1 cellular context compared by ENCODE assay signal in the genomic region with DNA sequence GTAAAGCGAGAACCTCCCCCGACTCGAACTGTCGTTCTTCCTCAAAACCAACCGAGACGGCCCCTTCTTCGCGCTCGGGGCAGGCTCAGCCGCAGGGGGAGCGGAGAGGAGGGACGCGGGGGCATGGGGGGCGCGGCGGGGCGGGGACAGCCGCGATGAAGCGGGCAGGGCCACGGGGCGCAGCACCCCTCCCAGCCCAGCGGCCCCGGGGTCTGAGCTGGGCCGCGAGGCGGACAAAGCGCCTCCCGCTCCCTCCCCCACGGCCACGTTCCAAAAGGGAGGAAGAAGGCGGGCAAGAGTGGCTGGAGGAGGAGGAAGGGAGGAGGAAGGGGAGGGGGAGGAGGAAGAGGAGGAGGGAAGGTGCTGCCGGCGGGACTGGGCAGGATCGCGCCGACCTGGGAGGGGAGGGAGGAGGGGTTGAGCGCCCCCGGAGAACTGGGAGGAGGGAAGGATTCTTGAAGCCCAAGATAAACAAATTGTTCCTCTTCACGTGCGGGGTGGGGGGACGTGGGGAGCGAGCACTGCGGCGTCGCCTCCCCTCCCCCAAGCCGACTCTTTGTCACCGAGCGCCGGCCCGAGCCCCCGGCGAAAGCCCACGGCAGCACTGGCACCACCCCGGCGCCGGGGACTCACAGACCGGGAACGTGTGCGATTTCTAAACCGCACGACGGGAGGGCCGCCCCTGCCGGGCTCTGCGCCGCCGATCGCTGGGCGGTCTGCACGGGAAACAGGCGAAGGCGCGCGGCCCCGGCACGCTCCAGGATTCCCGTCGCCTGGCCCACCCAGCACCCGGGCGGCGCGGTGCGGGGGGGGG.
TF ChIP-seq lines count a peak whose summit lies in the region.

No MANE protein-coding gene starts in this region.

TF ChIP-seq in K562, 482 proteins besides CTCF, POLR2A, EP300 and RAD21 (continued from another document and continues in another):
- TF ChIP-seq, protein P1, sequence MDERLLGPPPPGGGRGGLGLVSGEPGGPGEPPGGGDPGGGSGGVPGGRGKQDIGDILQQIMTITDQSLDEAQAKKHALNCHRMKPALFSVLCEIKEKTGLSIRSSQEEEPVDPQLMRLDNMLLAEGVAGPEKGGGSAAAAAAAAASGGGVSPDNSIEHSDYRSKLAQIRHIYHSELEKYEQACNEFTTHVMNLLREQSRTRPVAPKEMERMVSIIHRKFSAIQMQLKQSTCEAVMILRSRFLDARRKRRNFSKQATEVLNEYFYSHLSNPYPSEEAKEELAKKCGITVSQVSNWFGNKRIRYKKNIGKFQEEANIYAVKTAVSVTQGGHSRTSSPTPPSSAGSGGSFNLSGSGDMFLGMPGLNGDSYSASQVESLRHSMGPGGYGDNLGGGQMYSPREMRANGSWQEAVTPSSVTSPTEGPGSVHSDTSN (CRISPR knock-in tag; IDR thresholded peaks at IDR 0.05; ENCODE audit: low read depth) = no peak
- TF ChIP-seq, protein P1 (tag; conservative IDR thresholded peaks at IDR 0.05; ENCODE audit: low read depth) = no peak
- TF ChIP-seq, protein P2, sequence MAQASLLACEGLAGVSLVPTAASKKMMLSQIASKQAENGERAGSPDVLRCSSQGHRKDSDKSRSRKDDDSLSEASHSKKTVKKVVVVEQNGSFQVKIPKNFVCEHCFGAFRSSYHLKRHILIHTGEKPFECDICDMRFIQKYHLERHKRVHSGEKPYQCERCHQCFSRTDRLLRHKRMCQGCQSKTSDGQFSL (CRISPR knock-in tag; IDR thresholded peaks at IDR 0.05) = peak; percentile 76
- TF ChIP-seq, protein P2 (tag; IDR thresholded peaks at IDR 0.05) = no peak; a peak in 1 of 4 replicates
- TF ChIP-seq ZNF444 (CRISPR knock-in tag; IDR thresholded peaks at IDR 0.05) = no peak
- no peak for TF ChIP-seq TARDBP (IDR thresholded peaks at IDR 0.05)
- TF ChIP-seq HEY1 (CRISPR knock-in tag; IDR thresholded peaks at IDR 0.05; ENCODE audit: borderline replicate concordance) = no peak
- peak; percentile 35; the same call in 1 of the 2 replicates for TF ChIP-seq SUPT5H (IDR thresholded peaks at IDR 0.05)
- no peak for TF ChIP-seq SIX5 (IDR thresholded peaks at IDR 0.05; ENCODE audit: borderline replicate concordance in 1 of 2, insufficient read depth in 1 of 2, low read depth in 1 of 2, low read length in 2 of 2)
- no peak for TF ChIP-seq HIVEP1 (CRISPR knock-in tag; IDR thresholded peaks at IDR 0.05)
- no peak for TF ChIP-seq ETS2 (tag; IDR thresholded peaks at IDR 0.05; ENCODE audit: borderline replicate concordance, poor library complexity, severe bottlenecking)
- TF ChIP-seq PHTF2 (CRISPR knock-in tag; IDR thresholded peaks at IDR 0.05) = no peak
- TF ChIP-seq, protein P3, sequence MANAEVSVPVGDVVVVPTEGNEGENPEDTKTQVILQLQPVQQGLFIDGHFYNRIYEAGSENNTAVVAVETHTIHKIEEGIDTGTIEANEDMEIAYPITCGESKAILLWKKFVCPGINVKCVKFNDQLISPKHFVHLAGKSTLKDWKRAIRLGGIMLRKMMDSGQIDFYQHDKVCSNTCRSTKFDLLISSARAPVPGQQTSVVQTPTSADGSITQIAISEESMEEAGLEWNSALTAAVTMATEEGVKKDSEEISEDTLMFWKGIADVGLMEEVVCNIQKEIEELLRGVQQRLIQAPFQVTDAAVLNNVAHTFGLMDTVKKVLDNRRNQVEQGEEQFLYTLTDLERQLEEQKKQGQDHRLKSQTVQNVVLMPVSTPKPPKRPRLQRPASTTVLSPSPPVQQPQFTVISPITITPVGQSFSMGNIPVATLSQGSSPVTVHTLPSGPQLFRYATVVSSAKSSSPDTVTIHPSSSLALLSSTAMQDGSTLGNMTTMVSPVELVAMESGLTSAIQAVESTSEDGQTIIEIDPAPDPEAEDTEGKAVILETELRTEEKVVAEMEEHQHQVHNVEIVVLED (CRISPR knock-in tag; IDR thresholded peaks at IDR 0.05) = no peak
- TF ChIP-seq NUFIP1 (IDR thresholded peaks at IDR 0.05; ENCODE audit: partially characterized antibody) = no peak
- TF ChIP-seq MEIS2 (IDR thresholded peaks at IDR 0.05; ENCODE audit: partially characterized antibody) = no peak
- TF ChIP-seq STAG1 (CRISPR knock-in tag; IDR thresholded peaks at IDR 0.05; ENCODE audit: borderline replicate concordance) = no peak
- TF ChIP-seq ZBTB7A (IDR thresholded peaks at IDR 0.05; ENCODE audit: borderline replicate concordance, control insufficient read depth, low read depth, low read length) = no peak
- peak; percentile 47 to 75; a peak in 3 of 4 replicates for TF ChIP-seq MAZ (CRISPR knock-in tag; conservative IDR thresholded peaks at IDR 0.05 in 1 of 2, IDR thresholded peaks at IDR 0.05 in 1 of 2)
- no peak for TF ChIP-seq SRSF7 (optimal IDR thresholded peaks at IDR 0.05; ENCODE audit: low read depth, low read length)
- TF ChIP-seq SMARCC2 (IDR thresholded peaks at IDR 0.05; ENCODE audit: low read depth) = no peak
- TF ChIP-seq, protein P4, sequence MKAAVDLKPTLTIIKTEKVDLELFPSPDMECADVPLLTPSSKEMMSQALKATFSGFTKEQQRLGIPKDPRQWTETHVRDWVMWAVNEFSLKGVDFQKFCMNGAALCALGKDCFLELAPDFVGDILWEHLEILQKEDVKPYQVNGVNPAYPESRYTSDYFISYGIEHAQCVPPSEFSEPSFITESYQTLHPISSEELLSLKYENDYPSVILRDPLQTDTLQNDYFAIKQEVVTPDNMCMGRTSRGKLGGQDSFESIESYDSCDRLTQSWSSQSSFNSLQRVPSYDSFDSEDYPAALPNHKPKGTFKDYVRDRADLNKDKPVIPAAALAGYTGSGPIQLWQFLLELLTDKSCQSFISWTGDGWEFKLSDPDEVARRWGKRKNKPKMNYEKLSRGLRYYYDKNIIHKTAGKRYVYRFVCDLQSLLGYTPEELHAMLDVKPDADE (conservative IDR thresholded peaks at IDR 0.05; ENCODE audit: control insufficient read depth, low read depth, low read length) = 0 out of 2 replicates have a peak, but pooled peaks have one; percentile 37
- TF ChIP-seq, protein P5, sequence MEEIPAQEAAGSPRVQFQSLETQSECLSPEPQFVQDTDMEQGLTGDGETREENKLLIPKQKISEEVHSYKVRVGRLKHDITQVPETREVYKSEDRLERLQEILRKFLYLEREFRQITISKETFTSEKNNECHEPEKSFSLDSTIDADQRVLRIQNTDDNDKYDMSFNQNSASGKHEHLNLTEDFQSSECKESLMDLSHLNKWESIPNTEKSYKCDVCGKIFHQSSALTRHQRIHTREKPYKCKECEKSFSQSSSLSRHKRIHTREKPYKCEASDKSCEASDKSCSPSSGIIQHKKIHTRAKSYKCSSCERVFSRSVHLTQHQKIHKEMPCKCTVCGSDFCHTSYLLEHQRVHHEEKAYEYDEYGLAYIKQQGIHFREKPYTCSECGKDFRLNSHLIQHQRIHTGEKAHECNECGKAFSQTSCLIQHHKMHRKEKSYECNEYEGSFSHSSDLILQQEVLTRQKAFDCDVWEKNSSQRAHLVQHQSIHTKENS (CRISPR knock-in tag; IDR thresholded peaks at IDR 0.05) = no peak
- TF ChIP-seq ADNP (tag; IDR thresholded peaks at IDR 0.05) = no peak
- no peak for TF ChIP-seq DPF2 (IDR thresholded peaks at IDR 0.05)
- no peak for TF ChIP-seq ZNF274 (IDR thresholded peaks at IDR 0.05; ENCODE audit: borderline replicate concordance, low read depth, low read length)
- TF ChIP-seq SRF (CRISPR knock-in tag; IDR thresholded peaks at IDR 0.05) = 0 out of 4 replicates have a peak, but pooled peaks of 1 of the 2 experiments have one; percentile 5
- peak; percentile 99 for TF ChIP-seq ZNF263 (CRISPR knock-in tag; IDR thresholded peaks at IDR 0.05; ENCODE audit: borderline replicate concordance)
- no peak for TF ChIP-seq MTA1 (IDR thresholded peaks at IDR 0.05; ENCODE audit: borderline replicate concordance)
- TF ChIP-seq, protein P6, sequence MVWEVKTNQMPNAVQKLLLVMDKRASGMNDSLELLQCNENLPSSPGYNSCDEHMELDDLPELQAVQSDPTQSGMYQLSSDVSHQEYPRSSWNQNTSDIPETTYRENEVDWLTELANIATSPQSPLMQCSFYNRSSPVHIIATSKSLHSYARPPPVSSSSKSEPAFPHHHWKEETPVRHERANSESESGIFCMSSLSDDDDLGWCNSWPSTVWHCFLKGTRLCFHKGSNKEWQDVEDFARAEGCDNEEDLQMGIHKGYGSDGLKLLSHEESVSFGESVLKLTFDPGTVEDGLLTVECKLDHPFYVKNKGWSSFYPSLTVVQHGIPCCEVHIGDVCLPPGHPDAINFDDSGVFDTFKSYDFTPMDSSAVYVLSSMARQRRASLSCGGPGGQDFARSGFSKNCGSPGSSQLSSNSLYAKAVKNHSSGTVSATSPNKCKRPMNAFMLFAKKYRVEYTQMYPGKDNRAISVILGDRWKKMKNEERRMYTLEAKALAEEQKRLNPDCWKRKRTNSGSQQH (CRISPR knock-in tag; IDR thresholded peaks at IDR 0.05) = no peak
- TF ChIP-seq ZNF76 (CRISPR knock-in tag; IDR thresholded peaks at IDR 0.05; ENCODE audit: borderline replicate concordance) = no peak
- no peak for TF ChIP-seq CREBBP (IDR thresholded peaks at IDR 0.05; ENCODE audit: low read depth, low read length)
- TF ChIP-seq, protein P7, sequence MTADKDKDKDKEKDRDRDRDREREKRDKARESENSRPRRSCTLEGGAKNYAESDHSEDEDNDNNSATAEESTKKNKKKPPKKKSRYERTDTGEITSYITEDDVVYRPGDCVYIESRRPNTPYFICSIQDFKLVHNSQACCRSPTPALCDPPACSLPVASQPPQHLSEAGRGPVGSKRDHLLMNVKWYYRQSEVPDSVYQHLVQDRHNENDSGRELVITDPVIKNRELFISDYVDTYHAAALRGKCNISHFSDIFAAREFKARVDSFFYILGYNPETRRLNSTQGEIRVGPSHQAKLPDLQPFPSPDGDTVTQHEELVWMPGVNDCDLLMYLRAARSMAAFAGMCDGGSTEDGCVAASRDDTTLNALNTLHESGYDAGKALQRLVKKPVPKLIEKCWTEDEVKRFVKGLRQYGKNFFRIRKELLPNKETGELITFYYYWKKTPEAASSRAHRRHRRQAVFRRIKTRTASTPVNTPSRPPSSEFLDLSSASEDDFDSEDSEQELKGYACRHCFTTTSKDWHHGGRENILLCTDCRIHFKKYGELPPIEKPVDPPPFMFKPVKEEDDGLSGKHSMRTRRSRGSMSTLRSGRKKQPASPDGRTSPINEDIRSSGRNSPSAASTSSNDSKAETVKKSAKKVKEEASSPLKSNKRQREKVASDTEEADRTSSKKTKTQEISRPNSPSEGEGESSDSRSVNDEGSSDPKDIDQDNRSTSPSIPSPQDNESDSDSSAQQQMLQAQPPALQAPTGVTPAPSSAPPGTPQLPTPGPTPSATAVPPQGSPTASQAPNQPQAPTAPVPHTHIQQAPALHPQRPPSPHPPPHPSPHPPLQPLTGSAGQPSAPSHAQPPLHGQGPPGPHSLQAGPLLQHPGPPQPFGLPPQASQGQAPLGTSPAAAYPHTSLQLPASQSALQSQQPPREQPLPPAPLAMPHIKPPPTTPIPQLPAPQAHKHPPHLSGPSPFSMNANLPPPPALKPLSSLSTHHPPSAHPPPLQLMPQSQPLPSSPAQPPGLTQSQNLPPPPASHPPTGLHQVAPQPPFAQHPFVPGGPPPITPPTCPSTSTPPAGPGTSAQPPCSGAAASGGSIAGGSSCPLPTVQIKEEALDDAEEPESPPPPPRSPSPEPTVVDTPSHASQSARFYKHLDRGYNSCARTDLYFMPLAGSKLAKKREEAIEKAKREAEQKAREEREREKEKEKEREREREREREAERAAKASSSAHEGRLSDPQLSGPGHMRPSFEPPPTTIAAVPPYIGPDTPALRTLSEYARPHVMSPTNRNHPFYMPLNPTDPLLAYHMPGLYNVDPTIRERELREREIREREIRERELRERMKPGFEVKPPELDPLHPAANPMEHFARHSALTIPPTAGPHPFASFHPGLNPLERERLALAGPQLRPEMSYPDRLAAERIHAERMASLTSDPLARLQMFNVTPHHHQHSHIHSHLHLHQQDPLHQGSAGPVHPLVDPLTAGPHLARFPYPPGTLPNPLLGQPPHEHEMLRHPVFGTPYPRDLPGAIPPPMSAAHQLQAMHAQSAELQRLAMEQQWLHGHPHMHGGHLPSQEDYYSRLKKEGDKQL (CRISPR knock-in tag; IDR thresholded peaks at IDR 0.05; ENCODE audit: borderline replicate concordance) = no peak
- TF ChIP-seq SMC3 (conservative IDR thresholded peaks at IDR 0.05; ENCODE audit: insufficient read depth, low read depth, low read length) = no peak
- TF ChIP-seq CREB1 (IDR thresholded peaks at IDR 0.05) = no peak
- peak; percentile 40; the same call in 1 of the 2 replicates for TF ChIP-seq CREB1 (CRISPR knock-in tag; IDR thresholded peaks at IDR 0.05)
- TF ChIP-seq, protein P8, sequence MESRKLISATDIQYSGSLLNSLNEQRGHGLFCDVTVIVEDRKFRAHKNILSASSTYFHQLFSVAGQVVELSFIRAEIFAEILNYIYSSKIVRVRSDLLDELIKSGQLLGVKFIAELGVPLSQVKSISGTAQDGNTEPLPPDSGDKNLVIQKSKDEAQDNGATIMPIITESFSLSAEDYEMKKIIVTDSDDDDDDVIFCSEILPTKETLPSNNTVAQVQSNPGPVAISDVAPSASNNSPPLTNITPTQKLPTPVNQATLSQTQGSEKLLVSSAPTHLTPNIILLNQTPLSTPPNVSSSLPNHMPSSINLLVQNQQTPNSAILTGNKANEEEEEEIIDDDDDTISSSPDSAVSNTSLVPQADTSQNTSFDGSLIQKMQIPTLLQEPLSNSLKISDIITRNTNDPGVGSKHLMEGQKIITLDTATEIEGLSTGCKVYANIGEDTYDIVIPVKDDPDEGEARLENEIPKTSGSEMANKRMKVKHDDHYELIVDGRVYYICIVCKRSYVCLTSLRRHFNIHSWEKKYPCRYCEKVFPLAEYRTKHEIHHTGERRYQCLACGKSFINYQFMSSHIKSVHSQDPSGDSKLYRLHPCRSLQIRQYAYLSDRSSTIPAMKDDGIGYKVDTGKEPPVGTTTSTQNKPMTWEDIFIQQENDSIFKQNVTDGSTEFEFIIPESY (CRISPR knock-in tag; IDR thresholded peaks at IDR 0.05) = no peak
- no peak for TF ChIP-seq ZNF134 (CRISPR knock-in tag; conservative IDR thresholded peaks at IDR 0.05)
- TF ChIP-seq PRMT5 (CRISPR knock-in tag; IDR thresholded peaks at IDR 0.05) = no peak
- TF ChIP-seq, protein P9, sequence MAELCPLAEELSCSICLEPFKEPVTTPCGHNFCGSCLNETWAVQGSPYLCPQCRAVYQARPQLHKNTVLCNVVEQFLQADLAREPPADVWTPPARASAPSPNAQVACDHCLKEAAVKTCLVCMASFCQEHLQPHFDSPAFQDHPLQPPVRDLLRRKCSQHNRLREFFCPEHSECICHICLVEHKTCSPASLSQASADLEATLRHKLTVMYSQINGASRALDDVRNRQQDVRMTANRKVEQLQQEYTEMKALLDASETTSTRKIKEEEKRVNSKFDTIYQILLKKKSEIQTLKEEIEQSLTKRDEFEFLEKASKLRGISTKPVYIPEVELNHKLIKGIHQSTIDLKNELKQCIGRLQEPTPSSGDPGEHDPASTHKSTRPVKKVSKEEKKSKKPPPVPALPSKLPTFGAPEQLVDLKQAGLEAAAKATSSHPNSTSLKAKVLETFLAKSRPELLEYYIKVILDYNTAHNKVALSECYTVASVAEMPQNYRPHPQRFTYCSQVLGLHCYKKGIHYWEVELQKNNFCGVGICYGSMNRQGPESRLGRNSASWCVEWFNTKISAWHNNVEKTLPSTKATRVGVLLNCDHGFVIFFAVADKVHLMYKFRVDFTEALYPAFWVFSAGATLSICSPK (IDR thresholded peaks at IDR 0.05; ENCODE audit: borderline replicate concordance) = no peak
